In genomic region chr20:33489495-33490022, GRCh38 we compare ENCODE assay signal across 8 cellular contexts. TPM values are rescaled to one million over a fixed set of nuclear protein-coding genes. Genes with fewer than 3 reads are reported as not detected.
A peak's percentile ranks its signal among the peaks of the same experiment; 100 is the strongest.
DNase-seq lines count a peak whose midpoint lies in the region; TF ChIP-seq lines count a peak whose summit lies in the region.

No MANE protein-coding gene starts in this region.

- CTCF ChIA-PET in activated naive CD4-positive, alpha-beta T cell treated with anti-CD3 and anti-CD28 coated beads, Interleukin-2, amount 10 ng/mL, durations not matched to agents 7 days and 5 days (lab: Charles Lee), result no interaction called here

- no peaks in the 10 kb centered on the region for H3K27me3 Mint-ChIP-seq in activated naive CD4-positive, alpha-beta T cell treated with anti-CD3 and anti-CD28 coated beads, Interleukin-2, amount 10 ng/mL, durations not matched to agents 7 days and 5 days

- H3K27ac ChIP-seq in SJSA1, result peak overlapping the region; percentile 74

- peaks cover 4% of the 10 kb centered on the region for H3K4me1 ChIP-seq in SJSA1 (replicated peaks)

- H3K9me3 Mint-ChIP-seq in activated naive CD4-positive, alpha-beta T cell treated with anti-CD3 and anti-CD28 coated beads, Interleukin-2, amount 10 ng/mL, durations not matched to agents 7 days and 5 days, result no peaks in the 10 kb centered on the region

- H3K27me3 ChIP-seq in SJSA1 (replicated peaks), result no peaks in the 10 kb centered on the region

- DNase-seq in GM04503 (ENCODE audit: low read depth) (peak; percentile 74), HFF-Myc (ENCODE audit: extremely low read depth, low read depth) (peak; percentile 66), MV-4-11 (lab: John Stamatoyannopoulos, UW) (peak; percentile 94), SJSA1 (ENCODE audit: low read depth in 1 of 2, low spot score in 2 of 2) (peak; percentile 89 to 99), germinal center (ENCODE audit: low spot score) (peak; percentile 99), non-pigmented ciliary epithelial cell (ENCODE audit: low read depth) (peak; percentile 63), superior temporal gyrus (ENCODE audit: extremely low spot score) (peak; percentile 98)
- DNase-seq in activated naive CD4-positive, alpha-beta T cell treated with anti-CD3 and anti-CD28 coated beads, Interleukin-2, amount 10 ng/mL, durations not matched to agents 7 days and 5 days, result peak; percentile 100

- TF ChIP-seq CTCF in HFF-Myc (IDR thresholded peaks at IDR 0.05; ENCODE audit: low read depth, low read length, missing control alignments), result no peak

- peak overlapping the region; percentile 88 for H3K27ac Mint-ChIP-seq in activated naive CD4-positive, alpha-beta T cell treated with anti-CD3 and anti-CD28 coated beads, Interleukin-2, amount 10 ng/mL, durations not matched to agents 7 days and 5 days

- peak overlapping the region; percentile 70 for H3K4me3 ChIP-seq in HFF-Myc (replicated peaks; ENCODE audit: low read depth, low read length)
- peak overlapping the region; percentile 94 for H3K4me3 ChIP-seq in SJSA1

- H3K36me3 ChIP-seq in SJSA1, result peaks cover 9% of the 10 kb centered on the region; the same call in 1 of the 2 replicates

- H3K9me3 ChIP-seq in SJSA1 (replicated peaks), result no peaks in the 10 kb centered on the region

- H3K36me3 Mint-ChIP-seq in activated naive CD4-positive, alpha-beta T cell treated with anti-CD3 and anti-CD28 coated beads, Interleukin-2, amount 10 ng/mL, durations not matched to agents 7 days and 5 days, result no peaks in the 10 kb centered on the region

- H3K4me3 Mint-ChIP-seq in activated naive CD4-positive, alpha-beta T cell treated with anti-CD3 and anti-CD28 coated beads, Interleukin-2, amount 10 ng/mL, durations not matched to agents 7 days and 5 days, result peak overlapping the region; percentile 84

- peaks cover 12% of the 10 kb centered on the region for H3K4me1 Mint-ChIP-seq in activated naive CD4-positive, alpha-beta T cell treated with anti-CD3 and anti-CD28 coated beads, Interleukin-2, amount 10 ng/mL, durations not matched to agents 7 days and 5 days

RNA-seq across cellular contexts. Expression of gene CBFA2T2, which starts 0.3 kb away (rescaled TPM):
- 6.1 and 8.7 TPM in 2 replicates for total RNA-seq in SJSA1 (2014; rRNA removed; shearing (Covaris generic))

RNA-seq across cellular contexts. Expression of gene SNTA1, which starts 46.0 kb away (rescaled TPM):
- 41.8 and 44.4 TPM in 2 replicates for total RNA-seq in SJSA1 (2014; rRNA removed; shearing (Covaris generic))

Comparison
In these comparisons a context has a peak if more than half of its experiments do, and no peak if none do; other contexts are left out.
1. Peak in every context shown above with its lines: DNase-seq, H3K4me3 ChIP-seq and H3K27ac ChIP-seq.